Comparison of ENCODE assay signal across 1 cellular context in genomic region chr10:45432700-45433472, GRCh38.
A peak's percentile ranks its signal among the peaks of the same experiment; 100 is the strongest.
TF ChIP-seq lines count a peak whose summit lies in the region.

No MANE protein-coding gene starts in this region.

TF ChIP-seq in HepG2, 621 proteins besides CTCF, POLR2A, EP300 and RAD21 (continued from another document):
- TF ChIP-seq ZNF687 (CRISPR knock-in tag; IDR thresholded peaks at IDR 0.05) (peak; percentile 66), SPEN (CRISPR knock-in tag; IDR thresholded peaks at IDR 0.05; ENCODE audit: low read depth) (no peak), ZNF282 (IDR thresholded peaks at IDR 0.05; ENCODE audit: partially characterized antibody) (no peak), FOSL1 (CRISPR knock-in tag; IDR thresholded peaks at IDR 0.05; ENCODE audit: borderline replicate concordance) (no peak), REPIN1 (CRISPR knock-in tag; IDR thresholded peaks at IDR 0.05; ENCODE audit: borderline replicate concordance, low read depth) (no peak), RFX1 (IDR thresholded peaks at IDR 0.05) (no peak)
TF ChIP-seq in HepG2: peak in this region for 6.
